In the genomic region with DNA sequence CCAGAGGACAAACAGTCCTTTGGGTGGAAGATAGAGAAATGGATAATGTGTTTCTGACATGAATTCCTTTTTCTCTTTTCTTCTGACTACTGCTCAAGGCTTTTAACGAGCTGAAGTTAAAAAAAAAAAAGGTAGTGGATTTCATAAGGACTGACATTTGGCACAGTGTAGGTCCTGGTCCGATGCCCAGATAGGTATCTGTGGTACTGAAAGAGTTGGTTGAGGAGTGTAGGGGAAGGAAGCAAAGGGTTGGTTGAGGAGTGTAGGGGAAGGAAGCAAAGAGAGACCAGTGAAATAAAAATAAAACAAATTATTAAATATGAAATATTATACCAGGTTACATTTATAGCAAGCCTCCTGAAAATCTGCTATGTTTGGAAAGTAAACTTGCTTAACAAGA, we compare ENCODE assay signal across 11 cellular contexts. TPM values are rescaled to one million over a fixed set of nuclear protein-coding genes. Genes with fewer than 3 reads are reported as not detected.
DNase-seq lines count a peak whose midpoint lies in the region; ATAC-seq, FAIRE-seq and TF ChIP-seq lines count a peak whose summit lies in the region.
"Had no signal": no experiment of that assay in that cellular context is flagged by ENCODE, and none has a peak within 500 bp of the region (broad histone marks: within the 10 kb centered on the region; RNA-seq: fewer than 3 reads in every experiment).

No MANE protein-coding gene starts in this region.

- no peak for TF ChIP-seq CTCF in pancreas (IDR thresholded peaks at IDR 0.05)

- ATAC-seq in Right ventricle myocardium superior (ENCODE audit: poor library complexity) (peak; percentile 80), left ventricle myocardium superior (peak; percentile 70), pancreas (peak; percentile 79 to 81 (median 80)), GM18505 (IDR thresholded peaks at IDR 0.05; ENCODE audit: unreplicated experiment) (no peak)
- ATAC-seq in stimulated activated effector memory CD8-positive, alpha-beta T cell treated with anti-CD3 and anti-CD28 coated beads, Interleukin-12 subunit alpha, Interleukin-12 subunit beta, amount 100 ng/mL, for 72 hours, result no peak
- ATAC-seq: activated T-helper 17 cell treated with anti-CD3 and anti-CD28 coated beads, Interleukin-2, amount 50 U/mL, for 72 hours had no signal

- no peak overlapping the region for H3K27ac Mint-ChIP-seq in stimulated activated effector memory CD8-positive, alpha-beta T cell treated with anti-CD3 and anti-CD28 coated beads, Interleukin-12 subunit alpha, Interleukin-12 subunit beta, amount 100 ng/mL, for 72 hours
- no peak overlapping the region for H3K27ac Mint-ChIP-seq in activated naive CD4-positive, alpha-beta T cell treated with anti-CD3 and anti-CD28 coated beads, Interleukin-2, amount 10 ng/mL, durations not matched to agents 7 days and 5 days
- H3K27ac Mint-ChIP-seq: activated CD4-positive, alpha-beta T cell treated with anti-CD3 and anti-CD28 coated beads, Interleukin-2, amount 10 ng/mL, durations not matched to agents 7 days and 5 days; activated T-helper 17 cell treated with anti-CD3 and anti-CD28 coated beads, Interleukin-2, amount 50 U/mL, for 72 hours had no signal

- FAIRE-seq in pancreas (lab: Jason Lieb, UNC), result no peak

- no peak for TF ChIP-seq POLR2A in GM18505 (IDR thresholded peaks at IDR 0.05; ENCODE audit: borderline replicate concordance, extremely low read depth, insufficient read depth, insufficient read length)

- H3K27me3 ChIP-seq in pancreas, result no peaks in the 10 kb centered on the region
- H3K27me3 ChIP-seq: brain microvascular endothelial cell had no signal

- H3K36me3 ChIP-seq in pancreas, result no peaks in the 10 kb centered on the region

- peaks cover 8% of the 10 kb centered on the region for H3K4me1 Mint-ChIP-seq in stimulated activated effector memory CD8-positive, alpha-beta T cell treated with anti-CD3 and anti-CD28 coated beads, Interleukin-12 subunit alpha, Interleukin-12 subunit beta, amount 100 ng/mL, for 72 hours
- peaks cover 12% of the 10 kb centered on the region for H3K4me1 Mint-ChIP-seq in activated naive CD4-positive, alpha-beta T cell treated with anti-CD3 and anti-CD28 coated beads, Interleukin-2, amount 10 ng/mL, durations not matched to agents 7 days and 5 days
- H3K4me1 Mint-ChIP-seq: activated T-helper 17 cell treated with anti-CD3 and anti-CD28 coated beads, Interleukin-2, amount 50 U/mL, for 72 hours had no signal

- intact Hi-C loops in Right ventricle myocardium superior (cut with DNase I) (no loop called here), cardiac septum (cut with DNase I) (no loop called here), left ventricle myocardium superior (cut with micrococcal nuclease) (no loop called here), pancreas (cut with DNase I) (no loop called here)

- DNase-seq in Right ventricle myocardium superior (no peak), cardiac septum (ENCODE audit: low spot score) (no peak), left ventricle myocardium superior (no peak), pancreas (peak; percentile 55 to 85 (median 76)), NCI-H128 (lab: John Stamatoyannopoulos, UW; ENCODE audit: unreplicated experiment) (no peak)
- DNase-seq in stimulated activated effector memory CD8-positive, alpha-beta T cell treated with anti-CD3 and anti-CD28 coated beads, Interleukin-12 subunit alpha, Interleukin-12 subunit beta, amount 100 ng/mL, for 72 hours (ENCODE audit: low spot score in 2 of 2), result no peak
- DNase-seq in activated naive CD4-positive, alpha-beta T cell treated with anti-CD3 and anti-CD28 coated beads, Interleukin-2, amount 10 ng/mL, durations not matched to agents 7 days and 5 days, result no peak
- DNase-seq: activated CD4-positive, alpha-beta T cell treated with anti-CD3 and anti-CD28 coated beads, Interleukin-2, amount 10 ng/mL, durations not matched to agents 7 days and 5 days; brain microvascular endothelial cell had no signal

- CTCF ChIA-PET in activated naive CD4-positive, alpha-beta T cell treated with anti-CD3 and anti-CD28 coated beads, Interleukin-2, amount 10 ng/mL, durations not matched to agents 7 days and 5 days (lab: Charles Lee), result no interaction called here

- no peaks in the 10 kb centered on the region for H3K36me3 Mint-ChIP-seq in stimulated activated effector memory CD8-positive, alpha-beta T cell treated with anti-CD3 and anti-CD28 coated beads, Interleukin-12 subunit alpha, Interleukin-12 subunit beta, amount 100 ng/mL, for 72 hours
- H3K36me3 Mint-ChIP-seq in activated naive CD4-positive, alpha-beta T cell treated with anti-CD3 and anti-CD28 coated beads, Interleukin-2, amount 10 ng/mL, durations not matched to agents 7 days and 5 days, result peaks cover 17% of the 10 kb centered on the region

- H3K9me3 ChIP-seq in pancreas, result no peaks in the 10 kb centered on the region

- H3K4me3 Mint-ChIP-seq in stimulated activated effector memory CD8-positive, alpha-beta T cell treated with anti-CD3 and anti-CD28 coated beads, Interleukin-12 subunit alpha, Interleukin-12 subunit beta, amount 100 ng/mL, for 72 hours, result no peak overlapping the region
- no peak overlapping the region for H3K4me3 Mint-ChIP-seq in activated naive CD4-positive, alpha-beta T cell treated with anti-CD3 and anti-CD28 coated beads, Interleukin-2, amount 10 ng/mL, durations not matched to agents 7 days and 5 days
- H3K4me3 Mint-ChIP-seq: activated CD4-positive, alpha-beta T cell treated with anti-CD3 and anti-CD28 coated beads, Interleukin-2, amount 10 ng/mL, durations not matched to agents 7 days and 5 days; activated T-helper 17 cell treated with anti-CD3 and anti-CD28 coated beads, Interleukin-2, amount 50 U/mL, for 72 hours had no signal

- no peaks in the 10 kb centered on the region for H3K9me3 Mint-ChIP-seq in stimulated activated effector memory CD8-positive, alpha-beta T cell treated with anti-CD3 and anti-CD28 coated beads, Interleukin-12 subunit alpha, Interleukin-12 subunit beta, amount 100 ng/mL, for 72 hours
- H3K9me3 Mint-ChIP-seq in activated naive CD4-positive, alpha-beta T cell treated with anti-CD3 and anti-CD28 coated beads, Interleukin-2, amount 10 ng/mL, durations not matched to agents 7 days and 5 days, result peaks cover 18% of the 10 kb centered on the region
- H3K9me3 Mint-ChIP-seq: activated T-helper 17 cell treated with anti-CD3 and anti-CD28 coated beads, Interleukin-2, amount 50 U/mL, for 72 hours had no signal

- H3K27me3 Mint-ChIP-seq in activated naive CD4-positive, alpha-beta T cell treated with anti-CD3 and anti-CD28 coated beads, Interleukin-2, amount 10 ng/mL, durations not matched to agents 7 days and 5 days, result no peaks in the 10 kb centered on the region
- H3K27me3 Mint-ChIP-seq: activated CD4-positive, alpha-beta T cell treated with anti-CD3 and anti-CD28 coated beads, Interleukin-2, amount 10 ng/mL, durations not matched to agents 7 days and 5 days; activated T-helper 17 cell treated with anti-CD3 and anti-CD28 coated beads, Interleukin-2, amount 50 U/mL, for 72 hours had no signal

- H3K27ac ChIP-seq in pancreas, result peak overlapping the region; percentile 18 to 74 (median 46)
- H3K27ac ChIP-seq: brain microvascular endothelial cell had no signal

- peaks cover 21 to 39% (median 29%) of the 10 kb centered on the region in 3 donors for H3K4me1 ChIP-seq in pancreas

- H3K4me3 ChIP-seq in pancreas, result peak overlapping the region in 1 of 4 donors; percentile 8

- WGBS in pancreas, 2 donors, result 2 to 3% methylated on average over 2 of the region's 2 CpGs

RNA-seq across cellular contexts. Expression of gene UTRN, which starts 11.8 kb away (rescaled TPM):
- 65.8 TPM for total RNA-seq in Right ventricle myocardium superior
- total RNA-seq in cardiac septum, result 96.4 TPM
- 72.0 TPM for total RNA-seq in left ventricle myocardium superior
- total RNA-seq in pancreas, result 100 to 1,000 TPM in 1 of 6 donors, 10 to 100 TPM in 5; 80.6 to 116 (median 84.8) TPM
- polyA plus RNA-seq in pancreas, result 10 to 100 TPM in 1 of 2 donors, 1 to 10 TPM in 1; 10.0 to 19.3 TPM

Comparison
In these comparisons a context has a peak if more than half of its experiments do, and no peak if none do; other contexts are left out.
1. ATAC-seq: peak in Right ventricle myocardium superior (single experiment), left ventricle myocardium superior (single experiment) and pancreas (4 of 4); none in GM18505 (single experiment) and stimulated activated effector memory CD8-positive, alpha-beta T cell treated with anti-CD3 and anti-CD28 coated beads, Interleukin-12 subunit alpha, Interleukin-12 subunit beta, amount 100 ng/mL, for 72 hours (single experiment).
2. DNase-seq: peak in pancreas (6 of 6); none in Right ventricle myocardium superior (single experiment), cardiac septum (single experiment), left ventricle myocardium superior (single experiment), stimulated activated effector memory CD8-positive, alpha-beta T cell treated with anti-CD3 and anti-CD28 coated beads, Interleukin-12 subunit alpha, Interleukin-12 subunit beta, amount 100 ng/mL, for 72 hours (0 of 2), NCI-H128 (single experiment) and activated naive CD4-positive, alpha-beta T cell treated with anti-CD3 and anti-CD28 coated beads, Interleukin-2, amount 10 ng/mL, durations not matched to agents 7 days and 5 days (single experiment).